In genomic region chr9:102631559-102631958, GRCh38 we compare ENCODE assay signal across 11 cellular contexts.
DNase-seq lines count a peak whose midpoint lies in the region; ATAC-seq, FAIRE-seq and TF ChIP-seq lines count a peak whose summit lies in the region.
"Had no signal": no experiment of that assay in that cellular context is flagged by ENCODE, and none has a peak within 500 bp of the region (broad histone marks: within the 10 kb centered on the region; RNA-seq: fewer than 3 reads in every experiment).

No MANE protein-coding gene starts in this region.

- H3K9me3 ChIP-seq in HAP-1: no peaks in the 10 kb centered on the region
- peaks cover 10 to 17% of the 10 kb centered on the region in 2 experiments; a peak in 3 of 4 replicates for H3K9me3 ChIP-seq in H1 (ENCODE audit: insufficient read depth in 2 of 2, low read depth in 1 of 2, low read length in 1 of 2)
- peaks cover 0 to 3% of the 10 kb centered on the region in 2 donors for H3K9me3 ChIP-seq in ascending aorta
- no peaks in the 10 kb centered on the region for H3K9me3 ChIP-seq in naive thymus-derived CD4-positive, alpha-beta T cell (ENCODE audit: control insufficient read depth in 2 of 3, low read length in 3 of 3)

- no peak overlapping the region for H2BK20ac ChIP-seq in H1 (ENCODE audit: low read length)

- H3K79me2 ChIP-seq in H1 (ENCODE audit: control insufficient read depth in 1 of 2, insufficient read depth in 2 of 2, low read length in 2 of 2): no peaks in the 10 kb centered on the region

- TF ChIP-seq CTCF in C4-2B (conservative IDR thresholded peaks at IDR 0.05): peak; percentile 54
- peak in 2 of 3 experiments; percentile 27 to 48; a peak in 2 of 4 replicates for TF ChIP-seq CTCF in H1 (IDR thresholded peaks at IDR 0.05; ENCODE audit: control extremely low read depth in 1 of 3, insufficient read depth in 1 of 3, low read depth in 1 of 3, low read length in 3 of 3)
- TF ChIP-seq CTCF in ascending aorta (IDR thresholded peaks at IDR 0.05): no peak

- in situ Hi-C loops in HAP-1 (cut with MboI; ENCODE audit: low sequenced_read_pairs): no loop called here

- no peak overlapping the region for H2BK12ac ChIP-seq in H1 (ENCODE audit: low read depth, low read length)

- POLR2A ChIA-PET in H1 (lab: Charles Lee; ENCODE audit: partially characterized antibody): no interaction called here
- POLR2A ChIA-PET in naive thymus-derived CD4-positive, alpha-beta T cell (lab: Charles Lee): no interaction called here

- peak; percentile 9 to 42 for DNase-seq in HAP-1 (ENCODE audit: low spot score in 2 of 2)
- DNase-seq in NCI-H748 (lab: John Stamatoyannopoulos, UW; ENCODE audit: unreplicated experiment): peak; percentile 41
- DNase-seq in H1 (ENCODE audit: low read depth in 1 of 2, low spot score in 2 of 2): no peak
- DNase-seq in ascending aorta (ENCODE audit: low spot score in 2 of 2): no peak
- DNase-seq in naive thymus-derived CD4-positive, alpha-beta T cell: no peak
- DNase-seq in HK-2 (ENCODE audit: unreplicated experiment): no peak
- DNase-seq in DMS79 treated with DMSO at 0.1 percent for 48 hours (lab: John Stamatoyannopoulos, UW): no peak
- DNase-seq: effector memory CD4-positive, alpha-beta T cell; EL; H7 had no signal

- H2AK5ac ChIP-seq in H1 (ENCODE audit: low read depth, low read length): no peak overlapping the region

- H4K8ac ChIP-seq in H1 (ENCODE audit: extremely low read depth, insufficient read depth, low read length): no peak overlapping the region

- H2BK5ac ChIP-seq in H1 (ENCODE audit: low read depth, low read length): no peak overlapping the region

- H3K4me3 Mint-ChIP-seq in naive thymus-derived CD4-positive, alpha-beta T cell: no peak overlapping the region

- no peak overlapping the region for H3K18ac ChIP-seq in H1 (ENCODE audit: extremely low read depth, low read length)

- CTCF ChIA-PET in H1 (lab: Charles Lee; ENCODE audit: partially characterized antibody): no interaction called here
- CTCF ChIA-PET in naive thymus-derived CD4-positive, alpha-beta T cell (lab: Charles Lee): no interaction called here

- TF ChIP-seq POLR2A in H1 (IDR thresholded peaks at IDR 0.05; ENCODE audit: control extremely low read depth in 1 of 2, low read depth in 2 of 2, low read length in 2 of 2): no peak

- peak; percentile 70 to 75 for TF ChIP-seq RAD21 in H1 (IDR thresholded peaks at IDR 0.05 in 1 of 2, conservative IDR thresholded peaks at IDR 0.05 in 1 of 2; ENCODE audit: low read depth in 2 of 2, low read length in 2 of 2)

- peaks cover 0 to 38% (median 6%) of the 10 kb centered on the region in 11 donors for H3K9me3 Mint-ChIP-seq in naive thymus-derived CD4-positive, alpha-beta T cell

- TF ChIP-seq EP300 in H1 (IDR thresholded peaks at IDR 0.05; ENCODE audit: borderline replicate concordance in 1 of 2, low read depth in 2 of 2, low read length in 2 of 2): no peak

- H3K4me1 ChIP-seq in HAP-1 (no peaks in the 10 kb centered on the region), H1 (replicated peaks in 1 of 4; ENCODE audit: control insufficient read depth in 3 of 4, insufficient read depth in 4 of 4, low read length in 3 of 4) (no peaks in the 10 kb centered on the region), ascending aorta (no peaks in the 10 kb centered on the region)
- H3K4me1 ChIP-seq in naive thymus-derived CD4-positive, alpha-beta T cell (ENCODE audit: control insufficient read depth in 2 of 2, insufficient read depth in 2 of 2, low read length in 2 of 2): no peaks in the 10 kb centered on the region

- H3K27me3 ChIP-seq in HAP-1 (ENCODE audit: low read depth) (no peaks in the 10 kb centered on the region), H1 (replicated peaks in 1 of 4; ENCODE audit: control insufficient read depth in 3 of 4, extremely low read depth in 1 of 4, insufficient read depth in 3 of 4, low read length in 3 of 4) (no peaks in the 10 kb centered on the region), ascending aorta (no peaks in the 10 kb centered on the region)
- H3K27me3 ChIP-seq in naive thymus-derived CD4-positive, alpha-beta T cell (ENCODE audit: control insufficient read depth in 2 of 2, insufficient read depth in 2 of 2, low read length in 2 of 2): no peaks in the 10 kb centered on the region

- no peak overlapping the region for H3K9ac ChIP-seq in H1 (replicated peaks in 1 of 4; ENCODE audit: extremely low read depth in 1 of 4, low read depth in 3 of 4, low read length in 3 of 4)

- H3K27ac ChIP-seq in C4-2B (no peak overlapping the region), H1 (ENCODE audit: low read depth, low read length) (no peak overlapping the region), ascending aorta (no peak overlapping the region)
- H3K27ac ChIP-seq in naive thymus-derived CD4-positive, alpha-beta T cell (ENCODE audit: low read depth, low read length): no peak overlapping the region

- H2AFZ ChIP-seq in H1 (ENCODE audit: low read length): no peak overlapping the region

- no peak overlapping the region for H3K14ac ChIP-seq in H1 (ENCODE audit: insufficient read length)

- no peak overlapping the region for H3K4ac ChIP-seq in H1 (replicated peaks; ENCODE audit: insufficient read length, low read depth, low read length)

- H3K79me1 ChIP-seq in H1 (ENCODE audit: low read depth, low read length): no peaks in the 10 kb centered on the region

- no peaks in the 10 kb centered on the region for H3K27me3 Mint-ChIP-seq in naive thymus-derived CD4-positive, alpha-beta T cell

- H3K36me3 ChIP-seq in HAP-1 (replicated peaks) (no peaks in the 10 kb centered on the region), H1 (ENCODE audit: control insufficient read depth in 2 of 4, insufficient read depth in 4 of 4, low read length in 3 of 4) (no peaks in the 10 kb centered on the region), ascending aorta (no peaks in the 10 kb centered on the region)
- H3K36me3 ChIP-seq in naive thymus-derived CD4-positive, alpha-beta T cell (ENCODE audit: control insufficient read depth in 2 of 3, insufficient read depth in 3 of 3, low read length in 3 of 3): no peaks in the 10 kb centered on the region

- no peak overlapping the region for H4K5ac ChIP-seq in H1 (ENCODE audit: insufficient read length, low read depth, low read length)

- H3K27ac Mint-ChIP-seq in naive thymus-derived CD4-positive, alpha-beta T cell: no peak overlapping the region

- H3K4me3 ChIP-seq in HAP-1: no peak overlapping the region
- no peak overlapping the region for H3K4me3 ChIP-seq in H1 (ENCODE audit: extremely low read depth in 1 of 4, insufficient read depth in 2 of 4, low read depth in 3 of 4, low read length in 4 of 4)
- H3K4me3 ChIP-seq in ascending aorta: no peak overlapping the region
- H3K4me3 ChIP-seq in naive thymus-derived CD4-positive, alpha-beta T cell (ENCODE audit: low read length): no peak overlapping the region

- no peak for ATAC-seq in naive thymus-derived CD4-positive, alpha-beta T cell

- no peaks in the 10 kb centered on the region for H3K36me3 Mint-ChIP-seq in naive thymus-derived CD4-positive, alpha-beta T cell

- H2BK120ac ChIP-seq in H1 (replicated peaks; ENCODE audit: low read depth, low read length): no peak overlapping the region

- no peak overlapping the region for H3K23ac ChIP-seq in H1 (ENCODE audit: insufficient read length)

- no peaks in the 10 kb centered on the region for H3K4me1 Mint-ChIP-seq in naive thymus-derived CD4-positive, alpha-beta T cell

- H3K23me2 ChIP-seq in H1 (ENCODE audit: low read depth, low read length): no peaks in the 10 kb centered on the region

- no peak overlapping the region for H4K91ac ChIP-seq in H1 (replicated peaks; ENCODE audit: insufficient read length, low read length)

- intact Hi-C loops in ascending aorta (cut with DNase I): no loop called here
- intact Hi-C loops in naive thymus-derived CD4-positive, alpha-beta T cell (cut with micrococcal nuclease): no loop called here

- no peak overlapping the region for H3K56ac ChIP-seq in H1 (replicated peaks; ENCODE audit: insufficient read length, low read depth, low read length)

- H4K20me1 ChIP-seq in H1 (replicated peaks in 1 of 2; ENCODE audit: control insufficient read depth in 1 of 2, insufficient read depth in 2 of 2, low read length in 2 of 2): no peaks in the 10 kb centered on the region

- FAIRE-seq in H1 (lab: Jason Lieb, UNC): peak; percentile 50

- H2BK15ac ChIP-seq in H1 (ENCODE audit: low read length): no peak overlapping the region

- H3K4me2 ChIP-seq in H1 (ENCODE audit: insufficient read depth in 1 of 2, low read depth in 2 of 2, low read length in 2 of 2): no peak overlapping the region

TF ChIP-seq in H1, 55 proteins besides CTCF, POLR2A, EP300 and RAD21 (continues in another document):
- no peak for TF ChIP-seq RFX5 (IDR thresholded peaks at IDR 0.05; ENCODE audit: borderline replicate concordance, low read depth, low read length)
- TF ChIP-seq GTF2F1 (IDR thresholded peaks at IDR 0.05; ENCODE audit: borderline replicate concordance, low read depth, low read length): no peak
- TF ChIP-seq BACH1 (IDR thresholded peaks at IDR 0.05; ENCODE audit: low read length): no peak
- TF ChIP-seq RXRA (IDR thresholded peaks at IDR 0.05; ENCODE audit: insufficient read depth, low read depth, low read length): no peak
- no peak for TF ChIP-seq CHD2 (IDR thresholded peaks at IDR 0.05; ENCODE audit: low read length)
- no peak for TF ChIP-seq ASH2L (IDR thresholded peaks at IDR 0.05; ENCODE audit: low read length)
- no peak for TF ChIP-seq HDAC6 (IDR thresholded peaks at IDR 0.05; ENCODE audit: low read depth, low read length)
- no peak for TF ChIP-seq BCL11A (IDR thresholded peaks at IDR 0.05; ENCODE audit: low read depth in 2 of 2, low read length in 2 of 2)
- no peak for TF ChIP-seq USF2 (IDR thresholded peaks at IDR 0.05; ENCODE audit: low read length)
- TF ChIP-seq RNF2 (IDR thresholded peaks at IDR 0.05; ENCODE audit: borderline replicate concordance, low read depth, low read length, missing control alignments, poor library complexity, severe bottlenecking): no peak
- TF ChIP-seq MAX (IDR thresholded peaks at IDR 0.05): no peak
- no peak for TF ChIP-seq YY1 (IDR thresholded peaks at IDR 0.05; ENCODE audit: low read depth, low read length)
- TF ChIP-seq TCF12 (IDR thresholded peaks at IDR 0.05; ENCODE audit: low read depth, low read length): no peak
- TF ChIP-seq KDM4A (IDR thresholded peaks at IDR 0.05; ENCODE audit: low read depth, low read length, severe bottlenecking): no peak
- TF ChIP-seq SP2 (IDR thresholded peaks at IDR 0.05; ENCODE audit: low read length): no peak

Comparison
In these comparisons a context has a peak if more than half of its experiments do, and no peak if none do; other contexts are left out.
1. CTCF ChIP-seq: peak in C4-2B (single experiment) and H1 (2 of 3); none in ascending aorta (0 of 3).
2. DNase-seq: peak in HAP-1 (2 of 2) and NCI-H748 (single experiment); none in H1 (0 of 2), ascending aorta (0 of 2), naive thymus-derived CD4-positive, alpha-beta T cell (0 of 9), HK-2 (single experiment) and DMS79 treated with DMSO at 0.1 percent for 48 hours (single experiment).